In the genomic region with DNA sequence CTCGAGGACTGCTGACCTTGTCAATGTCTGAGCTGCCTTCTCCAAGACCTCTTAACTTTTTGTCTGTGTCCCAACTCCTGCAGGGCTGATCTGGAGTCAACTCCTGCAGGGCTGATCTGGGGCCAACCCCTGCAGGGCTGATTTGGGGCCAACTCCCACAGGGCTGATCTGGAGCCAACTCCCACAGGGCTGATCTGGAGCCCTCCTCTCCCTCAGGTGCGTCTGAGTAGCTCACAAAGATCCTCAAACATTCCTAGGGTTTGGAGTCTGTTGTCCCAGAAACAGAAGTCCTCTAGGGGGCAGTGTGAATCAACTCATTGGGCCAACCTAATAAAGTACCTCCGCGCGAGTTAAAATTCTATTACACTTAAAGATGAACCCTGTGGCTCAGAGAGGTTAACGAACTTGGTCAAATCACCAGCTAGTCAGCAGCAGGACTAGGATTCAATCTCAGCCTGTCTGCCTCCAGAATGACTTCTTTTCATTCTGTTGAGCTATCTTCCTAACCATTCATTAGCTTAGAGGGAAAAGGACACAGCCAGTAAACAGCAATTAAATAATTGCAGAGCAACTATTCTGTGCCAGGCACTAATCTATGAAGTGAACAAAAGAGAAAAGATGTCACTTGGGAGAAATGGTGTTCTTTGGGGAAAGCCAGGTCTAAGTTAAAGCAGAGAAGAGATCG, we compare ENCODE assay signal across 1 cellular context.
TF ChIP-seq lines count a peak whose summit lies in the region.

No MANE protein-coding gene starts in this region.

TF ChIP-seq in K562, 482 proteins besides CTCF, POLR2A, EP300 and RAD21 (continued from another document and continues in another):
- TF ChIP-seq, protein P1, sequence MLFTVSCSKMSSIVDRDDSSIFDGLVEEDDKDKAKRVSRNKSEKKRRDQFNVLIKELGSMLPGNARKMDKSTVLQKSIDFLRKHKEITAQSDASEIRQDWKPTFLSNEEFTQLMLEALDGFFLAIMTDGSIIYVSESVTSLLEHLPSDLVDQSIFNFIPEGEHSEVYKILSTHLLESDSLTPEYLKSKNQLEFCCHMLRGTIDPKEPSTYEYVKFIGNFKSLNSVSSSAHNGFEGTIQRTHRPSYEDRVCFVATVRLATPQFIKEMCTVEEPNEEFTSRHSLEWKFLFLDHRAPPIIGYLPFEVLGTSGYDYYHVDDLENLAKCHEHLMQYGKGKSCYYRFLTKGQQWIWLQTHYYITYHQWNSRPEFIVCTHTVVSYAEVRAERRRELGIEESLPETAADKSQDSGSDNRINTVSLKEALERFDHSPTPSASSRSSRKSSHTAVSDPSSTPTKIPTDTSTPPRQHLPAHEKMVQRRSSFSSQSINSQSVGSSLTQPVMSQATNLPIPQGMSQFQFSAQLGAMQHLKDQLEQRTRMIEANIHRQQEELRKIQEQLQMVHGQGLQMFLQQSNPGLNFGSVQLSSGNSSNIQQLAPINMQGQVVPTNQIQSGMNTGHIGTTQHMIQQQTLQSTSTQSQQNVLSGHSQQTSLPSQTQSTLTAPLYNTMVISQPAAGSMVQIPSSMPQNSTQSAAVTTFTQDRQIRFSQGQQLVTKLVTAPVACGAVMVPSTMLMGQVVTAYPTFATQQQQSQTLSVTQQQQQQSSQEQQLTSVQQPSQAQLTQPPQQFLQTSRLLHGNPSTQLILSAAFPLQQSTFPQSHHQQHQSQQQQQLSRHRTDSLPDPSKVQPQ (CRISPR knock-in tag; IDR thresholded peaks at IDR 0.05; ENCODE audit: borderline replicate concordance), result no peak
- TF ChIP-seq NCOA2 (IDR thresholded peaks at IDR 0.05; ENCODE audit: partially characterized antibody in 2 of 2) (no peak), JUND (IDR thresholded peaks at IDR 0.05; ENCODE audit: borderline replicate concordance, low read depth, low read length) (0 out of 2 replicates have a peak, but pooled peaks have one; percentile 15), JUND (tag; IDR thresholded peaks at IDR 0.05; ENCODE audit: borderline replicate concordance, low read depth, low read length) (no peak), SRF (CRISPR knock-in tag; IDR thresholded peaks at IDR 0.05) (no peak), RB1 (IDR thresholded peaks at IDR 0.05; ENCODE audit: low read depth) (peak; percentile 54; the same call in 1 of the 2 replicates), CREB3L1 (IDR thresholded peaks at IDR 0.05; ENCODE audit: borderline replicate concordance, low read depth) (no peak), ATF7 (IDR thresholded peaks at IDR 0.05) (0 out of 2 replicates have a peak, but pooled peaks have one; percentile 10), DNMT1 (IDR thresholded peaks at IDR 0.05) (no peak), DACH1 (IDR thresholded peaks at IDR 0.05; ENCODE audit: partially characterized antibody) (peak; percentile 49), CREB1 (IDR thresholded peaks at IDR 0.05) (no peak), CREB1 (CRISPR knock-in tag; IDR thresholded peaks at IDR 0.05) (no peak), ZSCAN32 (CRISPR knock-in tag; IDR thresholded peaks at IDR 0.05) (no peak), ZNF174 (CRISPR knock-in tag; IDR thresholded peaks at IDR 0.05) (no peak), XRCC5 (IDR thresholded peaks at IDR 0.05; ENCODE audit: low read depth, low read length) (0 out of 2 replicates have a peak, but pooled peaks have one; percentile 41), HMBOX1 (IDR thresholded peaks at IDR 0.05) (peak; percentile 28; the same call in 1 of the 2 replicates), MAZ (CRISPR knock-in tag; conservative IDR thresholded peaks at IDR 0.05 in 1 of 2, IDR thresholded peaks at IDR 0.05 in 1 of 2) (peak in 1 of 2 experiments; percentile 36; a peak in 1 of 4 replicates), C11orf30 (IDR thresholded peaks at IDR 0.05; ENCODE audit: low read depth) (peak; percentile 13; the same call in 1 of the 2 replicates), ARNT (IDR thresholded peaks at IDR 0.05) (no peak), PCBP2 (IDR thresholded peaks at IDR 0.05; ENCODE audit: low read depth, low read length, poor library complexity, severe bottlenecking) (no peak), CC2D1A (IDR thresholded peaks at IDR 0.05) (peak; percentile 64; the same call in 1 of the 2 replicates), GTF2B (IDR thresholded peaks at IDR 0.05; ENCODE audit: extremely low read depth, insufficient read length) (no peak), SOX6 (IDR thresholded peaks at IDR 0.05) (no peak), BRD4 (IDR thresholded peaks at IDR 0.05) (0 out of 2 replicates have a peak, but pooled peaks have one; percentile 48), ARID2 (IDR thresholded peaks at IDR 0.05) (0 out of 2 replicates have a peak, but pooled peaks have one; percentile 59), MED1 (CRISPR knock-in tag; IDR thresholded peaks at IDR 0.05; ENCODE audit: borderline replicate concordance) (no peak), TEAD4 (IDR thresholded peaks at IDR 0.05; ENCODE audit: low read length) (peak; percentile 76), TEAD4 (CRISPR knock-in tag; IDR thresholded peaks at IDR 0.05; ENCODE audit: borderline replicate concordance) (no peak), ZFP36 (IDR thresholded peaks at IDR 0.05; ENCODE audit: low read depth, low read length, partially characterized antibody) (peak; percentile 36), SMC3 (conservative IDR thresholded peaks at IDR 0.05; ENCODE audit: insufficient read depth, low read depth, low read length) (peak; percentile 75), JUN (IDR thresholded peaks at IDR 0.05; ENCODE audit: borderline replicate concordance, low read depth, low read length) (0 out of 2 replicates have a peak, but pooled peaks have one; percentile 16), JUN (CRISPR knock-in tag; IDR thresholded peaks at IDR 0.05; ENCODE audit: borderline replicate concordance) (no peak), MYNN (IDR thresholded peaks at IDR 0.05) (peak; percentile 33; the same call in 1 of the 2 replicates), MYNN (CRISPR knock-in tag; IDR thresholded peaks at IDR 0.05) (no peak), ZNF696 (CRISPR knock-in tag; conservative IDR thresholded peaks at IDR 0.05) (no peak), MTA2 (IDR thresholded peaks at IDR 0.05; ENCODE audit: low read depth) (no peak), ZNF316 (IDR thresholded peaks at IDR 0.05) (peak; percentile 39), HIVEP1 (CRISPR knock-in tag; IDR thresholded peaks at IDR 0.05) (no peak), HMG20B (CRISPR knock-in tag; IDR thresholded peaks at IDR 0.05) (0 out of 2 replicates have a peak, but pooled peaks have one; percentile 43), SMAD4 (CRISPR knock-in tag; conservative IDR thresholded peaks at IDR 0.05) (no peak), FOXJ3 (CRISPR knock-in tag; IDR thresholded peaks at IDR 0.05) (no peak), RBM17 (IDR thresholded peaks at IDR 0.05; ENCODE audit: borderline replicate concordance, low read depth, low read length) (no peak), TFAM (CRISPR knock-in tag; conservative IDR thresholded peaks at IDR 0.05) (no peak), SFPQ (IDR thresholded peaks at IDR 0.05; ENCODE audit: low read depth, low read length) (no peak), HSF4 (CRISPR knock-in tag; IDR thresholded peaks at IDR 0.05; ENCODE audit: borderline replicate concordance) (no peak), PPARD (CRISPR knock-in tag; IDR thresholded peaks at IDR 0.05) (no peak), SMARCA5 (IDR thresholded peaks at IDR 0.05) (no peak), U2AF2 (optimal IDR thresholded peaks at IDR 0.05; ENCODE audit: low read depth, low read length) (no peak), RCOR1 (IDR thresholded peaks at IDR 0.05; ENCODE audit: borderline replicate concordance in 1 of 2, low read depth in 2 of 2, low read length in 2 of 2) (peak in 1 of 2 experiments; percentile 54; a peak in 1 of 4 replicates)
- TF ChIP-seq, protein P2, sequence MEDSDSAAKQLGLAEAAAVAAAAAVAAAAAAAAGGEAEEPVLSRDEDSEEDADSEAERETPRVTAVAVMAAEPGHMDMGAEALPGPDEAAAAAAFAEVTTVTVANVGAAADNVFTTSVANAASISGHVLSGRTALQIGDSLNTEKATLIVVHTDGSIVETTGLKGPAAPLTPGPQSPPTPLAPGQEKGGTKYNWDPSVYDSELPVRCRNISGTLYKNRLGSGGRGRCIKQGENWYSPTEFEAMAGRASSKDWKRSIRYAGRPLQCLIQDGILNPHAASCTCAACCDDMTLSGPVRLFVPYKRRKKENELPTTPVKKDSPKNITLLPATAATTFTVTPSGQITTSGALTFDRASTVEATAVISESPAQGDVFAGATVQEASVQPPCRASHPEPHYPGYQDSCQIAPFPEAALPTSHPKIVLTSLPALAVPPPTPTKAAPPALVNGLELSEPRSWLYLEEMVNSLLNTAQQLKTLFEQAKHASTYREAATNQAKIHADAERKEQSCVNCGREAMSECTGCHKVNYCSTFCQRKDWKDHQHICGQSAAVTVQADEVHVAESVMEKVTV (CRISPR knock-in tag; IDR thresholded peaks at IDR 0.05), result peak; percentile 87
- TF ChIP-seq, protein P3, sequence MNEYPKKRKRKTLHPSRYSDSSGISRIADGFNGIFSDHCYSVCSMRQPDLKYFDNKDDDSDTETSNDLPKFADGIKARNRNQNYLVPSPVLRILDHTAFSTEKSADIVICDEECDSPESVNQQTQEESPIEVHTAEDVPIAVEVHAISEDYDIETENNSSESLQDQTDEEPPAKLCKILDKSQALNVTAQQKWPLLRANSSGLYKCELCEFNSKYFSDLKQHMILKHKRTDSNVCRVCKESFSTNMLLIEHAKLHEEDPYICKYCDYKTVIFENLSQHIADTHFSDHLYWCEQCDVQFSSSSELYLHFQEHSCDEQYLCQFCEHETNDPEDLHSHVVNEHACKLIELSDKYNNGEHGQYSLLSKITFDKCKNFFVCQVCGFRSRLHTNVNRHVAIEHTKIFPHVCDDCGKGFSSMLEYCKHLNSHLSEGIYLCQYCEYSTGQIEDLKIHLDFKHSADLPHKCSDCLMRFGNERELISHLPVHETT (CRISPR knock-in tag; conservative IDR thresholded peaks at IDR 0.05 in 1 of 2, IDR thresholded peaks at IDR 0.05 in 1 of 2), result no peak
- TF ChIP-seq, protein P4, sequence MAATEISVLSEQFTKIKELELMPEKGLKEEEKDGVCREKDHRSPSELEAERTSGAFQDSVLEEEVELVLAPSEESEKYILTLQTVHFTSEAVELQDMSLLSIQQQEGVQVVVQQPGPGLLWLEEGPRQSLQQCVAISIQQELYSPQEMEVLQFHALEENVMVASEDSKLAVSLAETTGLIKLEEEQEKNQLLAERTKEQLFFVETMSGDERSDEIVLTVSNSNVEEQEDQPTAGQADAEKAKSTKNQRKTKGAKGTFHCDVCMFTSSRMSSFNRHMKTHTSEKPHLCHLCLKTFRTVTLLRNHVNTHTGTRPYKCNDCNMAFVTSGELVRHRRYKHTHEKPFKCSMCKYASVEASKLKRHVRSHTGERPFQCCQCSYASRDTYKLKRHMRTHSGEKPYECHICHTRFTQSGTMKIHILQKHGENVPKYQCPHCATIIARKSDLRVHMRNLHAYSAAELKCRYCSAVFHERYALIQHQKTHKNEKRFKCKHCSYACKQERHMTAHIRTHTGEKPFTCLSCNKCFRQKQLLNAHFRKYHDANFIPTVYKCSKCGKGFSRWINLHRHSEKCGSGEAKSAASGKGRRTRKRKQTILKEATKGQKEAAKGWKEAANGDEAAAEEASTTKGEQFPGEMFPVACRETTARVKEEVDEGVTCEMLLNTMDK (IDR thresholded peaks at IDR 0.05; ENCODE audit: borderline replicate concordance, insufficient read depth, low read depth, low read length, poor library complexity, severe bottlenecking), result peak; percentile 40
- TF ChIP-seq, protein P5, sequence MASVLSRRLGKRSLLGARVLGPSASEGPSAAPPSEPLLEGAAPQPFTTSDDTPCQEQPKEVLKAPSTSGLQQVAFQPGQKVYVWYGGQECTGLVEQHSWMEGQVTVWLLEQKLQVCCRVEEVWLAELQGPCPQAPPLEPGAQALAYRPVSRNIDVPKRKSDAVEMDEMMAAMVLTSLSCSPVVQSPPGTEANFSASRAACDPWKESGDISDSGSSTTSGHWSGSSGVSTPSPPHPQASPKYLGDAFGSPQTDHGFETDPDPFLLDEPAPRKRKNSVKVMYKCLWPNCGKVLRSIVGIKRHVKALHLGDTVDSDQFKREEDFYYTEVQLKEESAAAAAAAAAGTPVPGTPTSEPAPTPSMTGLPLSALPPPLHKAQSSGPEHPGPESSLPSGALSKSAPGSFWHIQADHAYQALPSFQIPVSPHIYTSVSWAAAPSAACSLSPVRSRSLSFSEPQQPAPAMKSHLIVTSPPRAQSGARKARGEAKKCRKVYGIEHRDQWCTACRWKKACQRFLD (CRISPR knock-in tag; IDR thresholded peaks at IDR 0.05), result no peak
